In the genomic region with DNA sequence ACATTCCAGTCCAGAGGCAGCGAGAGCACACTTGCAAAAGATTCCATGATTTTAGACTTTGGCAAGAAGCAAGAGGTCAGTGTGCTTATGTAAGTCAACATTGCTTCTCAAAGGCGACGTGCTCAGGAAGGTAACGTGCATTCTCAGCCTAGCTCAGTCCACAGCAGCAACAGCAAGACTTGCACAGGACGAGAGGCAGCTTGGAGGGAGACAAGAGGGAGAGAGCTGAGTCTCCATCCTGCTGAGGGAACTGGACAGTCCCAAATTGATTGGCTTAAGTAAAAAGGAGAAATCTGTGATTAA, we compare ENCODE assay signal across 19 cellular contexts. TPM values are rescaled to one million over a fixed set of nuclear protein-coding genes. Genes with fewer than 3 reads are reported as not detected.
DNase-seq lines count a peak whose midpoint lies in the region; ATAC-seq and TF ChIP-seq lines count a peak whose summit lies in the region.
"Had no signal": no experiment of that assay in that cellular context is flagged by ENCODE, and none has a peak within 500 bp of the region (broad histone marks: within the 10 kb centered on the region; RNA-seq: fewer than 3 reads in every experiment).

No MANE protein-coding gene starts in this region.

- no peaks in the 10 kb centered on the region for H3K36me3 Mint-ChIP-seq in type B pancreatic cell

- H3K27me3 ChIP-seq in right atrium auricular region (no peaks in the 10 kb centered on the region), body of pancreas (no peaks in the 10 kb centered on the region)
- H3K27me3 ChIP-seq: dorsolateral prefrontal cortex, heart left ventricle, spleen had no signal

- WGBS in body of pancreas, 2 donors = 17 to 28% methylated on average over 5 of the region's 5 CpGs

- ATAC-seq in Right ventricle myocardium superior (ENCODE audit: poor library complexity) (peak; percentile 9), body of pancreas (peak; percentile 58), GM18873 (IDR thresholded peaks at IDR 0.05; ENCODE audit: low FRiP score, unreplicated experiment) (no peak)

- no peak overlapping the region for H3K4me3 ChIP-seq in right atrium auricular region
- no peak overlapping the region for H3K4me3 ChIP-seq in body of pancreas
- H3K4me3 ChIP-seq: dorsolateral prefrontal cortex, heart left ventricle, SK-N-MC, spleen had no signal

- TF ChIP-seq POLR2A in body of pancreas (IDR thresholded peaks at IDR 0.05) = no peak

- H3K9me3 ChIP-seq in right atrium auricular region = no peaks in the 10 kb centered on the region
- H3K9me3 ChIP-seq in body of pancreas = no peaks in the 10 kb centered on the region
- H3K9me3 ChIP-seq: spleen had no signal

- H3K27me3 Mint-ChIP-seq in type B pancreatic cell = no peaks in the 10 kb centered on the region

- H3K27ac Mint-ChIP-seq in type B pancreatic cell = peak overlapping the region; percentile 5

- DNase-seq in Right ventricle myocardium superior (no peak), right atrium auricular region (ENCODE audit: low spot score) (no peak), body of pancreas (peak in 2 of 4 donors; percentile 14 to 26), mesenteric fat pad (ENCODE audit: low spot score) (peak; percentile 24), type B pancreatic cell (ENCODE audit: extremely low spot score, unreplicated experiment) (no peak), iPS-NIHi7 (ENCODE audit: extremely low spot score) (no peak), NCI-H524 (lab: John Stamatoyannopoulos, UW) (no peak)
- DNase-seq: activated CD4-positive, alpha-beta T cell treated with anti-CD3 and anti-CD28 coated beads for 4 hours; heart left ventricle; islet precursor cell; NCI-H1694; NCI-H446; posterior cingulate gyrus; spleen; stimulated activated naive CD4-positive, alpha-beta T cell; T1000 had no signal

- no peak overlapping the region for H3K27ac ChIP-seq in right atrium auricular region
- peak overlapping the region in 1 of 4 donors; percentile 18 for H3K27ac ChIP-seq in body of pancreas
- H3K27ac ChIP-seq: heart left ventricle, SK-N-MC, spleen had no signal

- no peaks in the 10 kb centered on the region for H3K9me3 Mint-ChIP-seq in type B pancreatic cell

- H3K4me1 ChIP-seq in right atrium auricular region (no peaks in the 10 kb centered on the region), body of pancreas (peaks cover 20% of the 10 kb centered on the region)

- intact Hi-C loops in Right ventricle myocardium superior (cut with DNase I) = no loop called here
- intact Hi-C loops in body of pancreas (cut with DNase I) = no loop called here

- no peaks in the 10 kb centered on the region for H3K36me3 ChIP-seq in right atrium auricular region
- H3K36me3 ChIP-seq in body of pancreas (replicated peaks in 1 of 2; ENCODE audit: insufficient read depth in 1 of 2, low read depth in 2 of 2) = no peaks in the 10 kb centered on the region
- H3K36me3 ChIP-seq: heart left ventricle, spleen had no signal

- peaks cover 4% of the 10 kb centered on the region for H3K4me1 Mint-ChIP-seq in type B pancreatic cell (ENCODE audit: unreplicated experiment)

- TF ChIP-seq CTCF in right atrium auricular region (IDR thresholded peaks at IDR 0.05) = no peak
- TF ChIP-seq CTCF in body of pancreas (IDR thresholded peaks at IDR 0.05) = no peak
- TF ChIP-seq CTCF in type B pancreatic cell (conservative IDR thresholded peaks at IDR 0.05) = no peak

- H3K4me3 Mint-ChIP-seq in type B pancreatic cell = no peak overlapping the region

RNA-seq across cellular contexts. Expression of a gene that starts 56.5 kb away (rescaled TPM):
- total RNA-seq in Right ventricle myocardium superior (271 TPM), right atrium auricular region (100 to 1,000 TPM; 261 to 319 TPM), body of pancreas (100 to 1,000 TPM in 1 of 2 donors, 10 to 100 TPM in 1; 79.6 to 103 TPM), mesenteric fat pad (472 TPM), type B pancreatic cell (ENCODE audit: low replicate concordance) (150 and 179 TPM in 2 replicates)
